ENCODE assay signal across 19 cellular contexts in genomic region chr5:78730300-78731094, GRCh38.
"Had no signal": no experiment of that assay in that cellular context is flagged by ENCODE, and none has a peak within 500 bp of the region (broad histone marks: within the 10 kb centered on the region; RNA-seq: fewer than 3 reads in every experiment).

No MANE protein-coding gene starts in this region.

- H3K27me3 ChIP-seq: esophagus muscularis mucosa, hepatocyte, sigmoid colon, thyroid gland had no signal

- ATAC-seq: activated CD8-positive, alpha-beta memory T cell treated with anti-CD3 and anti-CD28 coated beads, Interleukin-2, amount 10 ng/mL, durations not matched to agents 7 days and 5 days; activated T-helper 17 cell treated with anti-CD3 and anti-CD28 coated beads, Interleukin-2, amount 50 U/mL, for 72 hours; natural killer cell had no signal

- H3K4me3 ChIP-seq: esophagus muscularis mucosa, hepatocyte, sigmoid colon, thyroid gland had no signal

- H3K27ac Mint-ChIP-seq: activated CD4-positive, alpha-beta memory T cell treated with anti-CD3 and anti-CD28 coated beads, Interleukin-2, amount 10 ng/mL, durations not matched to agents 7 days and 5 days; activated CD8-positive, alpha-beta memory T cell treated with anti-CD3 and anti-CD28 coated beads, Interleukin-2, amount 10 ng/mL, durations not matched to agents 7 days and 5 days; activated naive CD8-positive, alpha-beta T cell treated with anti-CD3 and anti-CD28 coated beads for 36 hours; activated T-helper 17 cell treated with anti-CD3 and anti-CD28 coated beads, Interleukin-2, amount 50 U/mL, for 72 hours; natural killer cell; WTC11 had no signal

- H3K9me3 ChIP-seq: thyroid gland had no signal

- H3K79me2 ChIP-seq: hepatocyte had no signal

- H2AFZ ChIP-seq: hepatocyte had no signal

- H3K36me3 Mint-ChIP-seq: activated CD8-positive, alpha-beta memory T cell treated with anti-CD3 and anti-CD28 coated beads, Interleukin-2, amount 10 ng/mL, durations not matched to agents 7 days and 5 days; activated naive CD8-positive, alpha-beta T cell treated with anti-CD3 and anti-CD28 coated beads for 36 hours; natural killer cell had no signal

- H3K9me3 Mint-ChIP-seq: activated CD4-positive, alpha-beta memory T cell treated with anti-CD3 and anti-CD28 coated beads, Interleukin-2, amount 10 ng/mL, durations not matched to agents 7 days and 5 days had no signal

- H3K4me2 ChIP-seq: hepatocyte had no signal

- FAIRE-seq: urothelium cell line had no signal

- H3K36me3 ChIP-seq: esophagus muscularis mucosa, sigmoid colon, thyroid gland had no signal

- H3K4me1 ChIP-seq: esophagus muscularis mucosa, thyroid gland had no signal

- H3K4me3 Mint-ChIP-seq: activated CD4-positive, alpha-beta memory T cell treated with anti-CD3 and anti-CD28 coated beads, Interleukin-2, amount 10 ng/mL, durations not matched to agents 7 days and 5 days; activated CD8-positive, alpha-beta memory T cell treated with anti-CD3 and anti-CD28 coated beads, Interleukin-2, amount 10 ng/mL, durations not matched to agents 7 days and 5 days; activated naive CD8-positive, alpha-beta T cell treated with anti-CD3 and anti-CD28 coated beads for 36 hours; activated T-helper 17 cell treated with anti-CD3 and anti-CD28 coated beads, Interleukin-2, amount 50 U/mL, for 72 hours; natural killer cell; WTC11 had no signal

- DNase-seq: activated CD4-positive, alpha-beta memory T cell treated with anti-CD3 and anti-CD28 coated beads, Interleukin-2, amount 10 ng/mL, durations not matched to agents 7 days and 5 days; activated CD4-positive, alpha-beta T cell treated with anti-CD3 and anti-CD28 coated beads for 4 hours; activated CD8-positive, alpha-beta memory T cell treated with anti-CD3 and anti-CD28 coated beads, Interleukin-2, amount 10 ng/mL, durations not matched to agents 7 days and 5 days; activated naive CD4-positive, alpha-beta T cell; activated naive CD8-positive, alpha-beta T cell treated with anti-CD3 and anti-CD28 coated beads for 36 hours; activated T-cell treated with anti-CD3 and anti-CD28 coated beads, Interleukin-2, amount 50 U/mL, for 1 hour; amniotic stem cell; effector CD4-positive, alpha-beta T cell; natural killer cell; nucleus accumbens; sigmoid colon; stimulated activated CD4-positive, alpha-beta T cell treated with anti-CD3 and anti-CD28 coated beads, Interleukin-4, amount 100 ng/mL, for 4 hours; stimulated activated naive CD4-positive, alpha-beta T cell treated with Interleukin-2 at 50 U/mL for 16 hours; thyroid gland had no signal

- H3K27me3 Mint-ChIP-seq: activated CD4-positive, alpha-beta memory T cell treated with anti-CD3 and anti-CD28 coated beads, Interleukin-2, amount 10 ng/mL, durations not matched to agents 7 days and 5 days; activated naive CD8-positive, alpha-beta T cell treated with anti-CD3 and anti-CD28 coated beads for 36 hours; activated T-helper 17 cell treated with anti-CD3 and anti-CD28 coated beads, Interleukin-2, amount 50 U/mL, for 72 hours had no signal

- H3K27ac ChIP-seq: esophagus muscularis mucosa, hepatocyte, sigmoid colon, thyroid gland had no signal

- H3K4me1 Mint-ChIP-seq: activated CD4-positive, alpha-beta memory T cell treated with anti-CD3 and anti-CD28 coated beads, Interleukin-2, amount 10 ng/mL, durations not matched to agents 7 days and 5 days; activated CD8-positive, alpha-beta memory T cell treated with anti-CD3 and anti-CD28 coated beads, Interleukin-2, amount 10 ng/mL, durations not matched to agents 7 days and 5 days; activated naive CD8-positive, alpha-beta T cell treated with anti-CD3 and anti-CD28 coated beads for 36 hours; activated T-helper 17 cell treated with anti-CD3 and anti-CD28 coated beads, Interleukin-2, amount 50 U/mL, for 72 hours; natural killer cell had no signal
